ENCODE assay signal across 13 cellular contexts in the genomic region with DNA sequence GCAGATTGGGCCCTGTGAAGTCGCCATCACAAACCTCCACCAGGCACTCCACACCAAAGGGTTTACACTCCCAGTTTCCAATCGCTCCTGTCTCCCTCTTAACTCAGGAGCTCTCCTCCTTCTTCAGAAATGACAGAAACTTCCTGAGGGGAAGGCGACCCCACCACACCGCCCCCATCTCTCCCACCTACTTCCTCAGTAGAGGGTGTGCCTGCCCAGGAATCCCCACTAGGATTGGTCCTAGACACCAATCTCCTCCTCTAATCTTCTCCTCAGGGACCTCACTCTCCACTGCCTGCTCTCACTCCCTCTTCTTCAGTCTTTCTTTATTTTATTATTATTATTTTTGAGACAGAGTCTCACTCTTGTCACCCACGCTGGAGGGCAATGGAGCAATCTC.
"Had no signal": no experiment of that assay in that cellular context is flagged by ENCODE, and none has a peak within 500 bp of the region (broad histone marks: within the 10 kb centered on the region; RNA-seq: fewer than 3 reads in every experiment).

No MANE protein-coding gene starts in this region.

- H3K4me3 Mint-ChIP-seq: activated T-cell treated with anti-CD3 and anti-CD28 coated beads, Interleukin-2, amount 50 U/mL, for 24 hours; immature natural killer cell had no signal

- H3K9me3 Mint-ChIP-seq: activated naive CD4-positive, alpha-beta T cell treated with anti-CD3 and anti-CD28 coated beads, Interleukin-2, amount 50 U/mL, for 72 hours; activated T-cell treated with anti-CD3 and anti-CD28 coated beads, Interleukin-2, amount 50 U/mL, for 24 hours; immature natural killer cell had no signal

- H3K27me3 Mint-ChIP-seq: activated T-cell treated with anti-CD3 and anti-CD28 coated beads, Interleukin-2, amount 50 U/mL, for 24 hours had no signal

- DNase-seq: activated gamma-delta T cell; activated T-cell treated with anti-CD3 and anti-CD28 coated beads, Interleukin-2, amount 50 U/mL, for 24 hours; cerebellar nuclear complex; cortex of kidney; effector CD8-positive, alpha-beta T cell; heart right ventricle; immature natural killer cell; left ventricle myocardium superior; stimulated activated CD4-positive, alpha-beta T cell treated with anti-CD3 and anti-CD28 coated beads, Interleukin-4, amount 100 ng/mL, for 1 hour; T-helper 2 cell; tibial artery; WERI-Rb-1 had no signal
